20 cellular contexts compared by ENCODE assay signal in the genomic region with DNA sequence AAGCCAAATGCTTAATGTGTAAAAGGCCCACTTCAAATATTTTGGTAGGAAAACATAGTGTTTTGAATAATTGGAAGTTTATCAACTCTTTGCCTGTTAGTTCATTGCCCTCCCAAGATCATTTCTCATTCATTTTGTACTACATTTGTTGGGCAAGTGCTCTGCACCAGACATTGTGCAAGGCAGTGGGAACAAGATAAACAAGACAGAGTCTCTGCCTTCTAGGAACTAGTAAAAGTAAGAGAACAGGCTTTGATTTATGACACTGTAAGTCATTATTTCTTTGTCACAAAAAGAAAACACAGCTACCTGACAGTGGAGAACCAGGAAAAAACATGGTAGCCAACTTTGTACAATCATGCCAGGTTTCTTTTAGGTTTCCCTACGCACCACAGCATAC.
DNase-seq lines count a peak whose midpoint lies in the region; ATAC-seq and TF ChIP-seq lines count a peak whose summit lies in the region.
"Had no signal": no experiment of that assay in that cellular context is flagged by ENCODE, and none has a peak within 500 bp of the region (broad histone marks: within the 10 kb centered on the region; RNA-seq: fewer than 3 reads in every experiment).

No MANE protein-coding gene starts in this region.

- TF ChIP-seq CTCF in fibroblast of villous mesenchyme (IDR thresholded peaks at IDR 0.05; ENCODE audit: insufficient read depth, low read depth, low read length) = no peak
- no peak for TF ChIP-seq CTCF in omental fat pad (IDR thresholded peaks at IDR 0.05)

- POLR2A ChIA-PET in HEK293T (lab: Yijun Ruan, JAX) = interaction anchor here (0.9 kb wide), 1 partner anchor 10 kb away, joined by 3 read pairs; no protein-coding TSS in a partner anchor

- CTCF ChIA-PET in HEK293T (lab: Yijun Ruan, JAX) = interaction anchor here (1.0 kb wide), 1 partner anchor 10 kb away, joined by 3 read pairs; no protein-coding TSS in a partner anchor

- no peak overlapping the region for H3K4me3 ChIP-seq in fibroblast of villous mesenchyme (ENCODE audit: low read depth, low read length)
- H3K4me3 ChIP-seq: BLaER1, GM23248, HAP-1, Peyer's patch had no signal

- DNase-seq in HEK293T (ENCODE audit: extremely low spot score) (no peak), amniotic epithelial cell (ENCODE audit: low read depth) (peak; percentile 79), fibroblast of villous mesenchyme (ENCODE audit: low read depth) (peak; percentile 54), renal cortical epithelial cell (ENCODE audit: low read depth) (peak; percentile 29), omental fat pad (ENCODE audit: low spot score) (no peak), MV-4-11 (lab: John Stamatoyannopoulos, UW) (no peak)
- DNase-seq: CD4-positive, alpha-beta T cell; COR-L47; DMS 273 treated with DMSO at 0.1 percent for 48 hours; DMS79 treated with DMSO at 0.1 percent for 48 hours; GM23248; KG1; NCI-H1417 treated with DMSO at 0.1 percent for 48 hours; NCI-H187; NCI-H446; NCI-H526; Peyer's patch had no signal

- no peak for ATAC-seq in GM21529 (IDR thresholded peaks at IDR 0.05; ENCODE audit: unreplicated experiment)
- ATAC-seq in omental fat pad (ENCODE audit: low FRiP score) = no peak

TF ChIP-seq in HEK293T, 16 proteins besides CTCF, POLR2A, EP300 and RAD21:
- TF ChIP-seq PKNOX1 (IDR thresholded peaks at IDR 0.05) (0 out of 2 replicates have a peak, but pooled peaks have one; percentile 11), L3MBTL2 (conservative IDR thresholded peaks at IDR 0.05) (no peak)

Comparison
In these comparisons a context has a peak if more than half of its experiments do, and no peak if none do; other contexts are left out.
1. DNase-seq: peak in amniotic epithelial cell (single experiment), fibroblast of villous mesenchyme (single experiment) and renal cortical epithelial cell (single experiment); none in HEK293T (single experiment), omental fat pad (single experiment) and MV-4-11 (single experiment).